1 cellular context compared by ENCODE assay signal in the genomic region with DNA sequence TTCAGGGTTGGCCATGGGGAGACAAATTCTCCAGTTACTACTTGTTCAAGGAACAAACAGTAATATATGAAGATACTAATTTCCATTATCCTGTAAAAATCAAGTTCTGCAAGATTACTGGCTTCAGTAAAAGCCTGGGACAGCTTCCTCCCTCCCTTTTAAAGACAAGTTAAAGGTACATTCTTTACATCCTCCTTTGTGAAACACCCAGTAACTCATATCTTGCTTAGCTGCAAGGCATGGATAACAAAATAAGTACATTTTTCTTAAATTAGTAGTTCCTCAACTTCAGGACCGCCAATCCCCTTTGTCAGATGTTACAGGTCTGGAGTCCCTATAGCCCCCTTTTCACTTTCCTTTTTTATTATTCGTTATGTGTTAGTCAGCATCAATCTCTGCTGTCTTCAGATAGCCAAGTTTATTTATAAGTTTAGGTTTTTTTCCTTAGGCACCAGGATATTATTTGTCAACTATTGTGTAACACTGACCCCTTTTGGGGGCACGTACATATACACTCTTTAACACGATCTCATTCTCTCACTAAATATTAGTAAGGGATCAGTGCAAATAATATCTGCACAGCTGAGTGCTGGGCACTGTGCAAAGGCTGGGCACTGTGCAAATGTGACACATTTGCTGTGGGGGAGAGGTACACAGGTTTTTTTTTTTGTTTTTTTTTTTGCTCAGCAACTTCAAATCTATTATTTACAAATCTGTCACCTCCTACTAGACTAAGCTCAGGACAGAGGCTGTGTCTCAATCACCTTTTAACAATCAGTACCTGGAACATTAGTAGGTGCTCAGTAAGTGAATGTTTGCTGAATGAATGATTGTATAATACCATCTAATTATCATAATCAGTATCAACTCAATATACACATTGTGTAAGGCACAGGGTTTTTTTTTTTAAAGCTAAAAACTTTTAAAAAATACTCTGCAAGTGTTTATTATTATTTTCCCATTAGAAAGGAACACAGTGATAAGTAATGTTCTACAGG.
TF ChIP-seq lines count a peak whose summit lies in the region.

No MANE protein-coding gene starts in this region.

TF ChIP-seq in SK-N-SH, 30 proteins besides CTCF, POLR2A, EP300 and RAD21:
- TF ChIP-seq RCOR1 (IDR thresholded peaks at IDR 0.05; ENCODE audit: low read length) (no peak), SMC3 (IDR thresholded peaks at IDR 0.05; ENCODE audit: low read depth, low read length) (no peak), EZH2phosphoT487 (IDR thresholded peaks at IDR 0.05; ENCODE audit: borderline replicate concordance, low read depth) (no peak), GABPA (IDR thresholded peaks at IDR 0.05; ENCODE audit: low read depth) (no peak), FOXM1 (IDR thresholded peaks at IDR 0.05; ENCODE audit: low read depth) (no peak), RXRA (IDR thresholded peaks at IDR 0.05; ENCODE audit: borderline replicate concordance, low read depth) (no peak), MXI1 (IDR thresholded peaks at IDR 0.05; ENCODE audit: low read depth, low read length) (no peak), FOXJ3 (CRISPR knock-in tag; IDR thresholded peaks at IDR 0.05) (no peak), TAF1 (IDR thresholded peaks at IDR 0.05; ENCODE audit: borderline replicate concordance, low read depth, low read length) (no peak), NFIC (IDR thresholded peaks at IDR 0.05; ENCODE audit: borderline replicate concordance) (no peak), CHD2 (IDR thresholded peaks at IDR 0.05; ENCODE audit: low read length, partially characterized antibody) (no peak), GATA2 (CRISPR knock-in tag; IDR thresholded peaks at IDR 0.05) (no peak), POLR2AphosphoS5 (IDR thresholded peaks at IDR 0.05; ENCODE audit: low read depth, low read length) (no peak)
- TF ChIP-seq, protein P1, sequence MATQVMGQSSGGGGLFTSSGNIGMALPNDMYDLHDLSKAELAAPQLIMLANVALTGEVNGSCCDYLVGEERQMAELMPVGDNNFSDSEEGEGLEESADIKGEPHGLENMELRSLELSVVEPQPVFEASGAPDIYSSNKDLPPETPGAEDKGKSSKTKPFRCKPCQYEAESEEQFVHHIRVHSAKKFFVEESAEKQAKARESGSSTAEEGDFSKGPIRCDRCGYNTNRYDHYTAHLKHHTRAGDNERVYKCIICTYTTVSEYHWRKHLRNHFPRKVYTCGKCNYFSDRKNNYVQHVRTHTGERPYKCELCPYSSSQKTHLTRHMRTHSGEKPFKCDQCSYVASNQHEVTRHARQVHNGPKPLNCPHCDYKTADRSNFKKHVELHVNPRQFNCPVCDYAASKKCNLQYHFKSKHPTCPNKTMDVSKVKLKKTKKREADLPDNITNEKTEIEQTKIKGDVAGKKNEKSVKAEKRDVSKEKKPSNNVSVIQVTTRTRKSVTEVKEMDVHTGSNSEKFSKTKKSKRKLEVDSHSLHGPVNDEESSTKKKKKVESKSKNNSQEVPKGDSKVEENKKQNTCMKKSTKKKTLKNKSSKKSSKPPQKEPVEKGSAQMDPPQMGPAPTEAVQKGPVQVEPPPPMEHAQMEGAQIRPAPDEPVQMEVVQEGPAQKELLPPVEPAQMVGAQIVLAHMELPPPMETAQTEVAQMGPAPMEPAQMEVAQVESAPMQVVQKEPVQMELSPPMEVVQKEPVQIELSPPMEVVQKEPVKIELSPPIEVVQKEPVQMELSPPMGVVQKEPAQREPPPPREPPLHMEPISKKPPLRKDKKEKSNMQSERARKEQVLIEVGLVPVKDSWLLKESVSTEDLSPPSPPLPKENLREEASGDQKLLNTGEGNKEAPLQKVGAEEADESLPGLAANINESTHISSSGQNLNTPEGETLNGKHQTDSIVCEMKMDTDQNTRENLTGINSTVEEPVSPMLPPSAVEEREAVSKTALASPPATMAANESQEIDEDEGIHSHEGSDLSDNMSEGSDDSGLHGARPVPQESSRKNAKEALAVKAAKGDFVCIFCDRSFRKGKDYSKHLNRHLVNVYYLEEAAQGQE (IDR thresholded peaks at IDR 0.05; ENCODE audit: low read depth, low read length), result no peak
- TF ChIP-seq, protein P2, sequence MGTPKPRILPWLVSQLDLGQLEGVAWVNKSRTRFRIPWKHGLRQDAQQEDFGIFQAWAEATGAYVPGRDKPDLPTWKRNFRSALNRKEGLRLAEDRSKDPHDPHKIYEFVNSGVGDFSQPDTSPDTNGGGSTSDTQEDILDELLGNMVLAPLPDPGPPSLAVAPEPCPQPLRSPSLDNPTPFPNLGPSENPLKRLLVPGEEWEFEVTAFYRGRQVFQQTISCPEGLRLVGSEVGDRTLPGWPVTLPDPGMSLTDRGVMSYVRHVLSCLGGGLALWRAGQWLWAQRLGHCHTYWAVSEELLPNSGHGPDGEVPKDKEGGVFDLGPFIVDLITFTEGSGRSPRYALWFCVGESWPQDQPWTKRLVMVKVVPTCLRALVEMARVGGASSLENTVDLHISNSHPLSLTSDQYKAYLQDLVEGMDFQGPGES (IDR thresholded peaks at IDR 0.05; ENCODE audit: low read depth, low read length), result no peak
- TF ChIP-seq, protein P3, sequence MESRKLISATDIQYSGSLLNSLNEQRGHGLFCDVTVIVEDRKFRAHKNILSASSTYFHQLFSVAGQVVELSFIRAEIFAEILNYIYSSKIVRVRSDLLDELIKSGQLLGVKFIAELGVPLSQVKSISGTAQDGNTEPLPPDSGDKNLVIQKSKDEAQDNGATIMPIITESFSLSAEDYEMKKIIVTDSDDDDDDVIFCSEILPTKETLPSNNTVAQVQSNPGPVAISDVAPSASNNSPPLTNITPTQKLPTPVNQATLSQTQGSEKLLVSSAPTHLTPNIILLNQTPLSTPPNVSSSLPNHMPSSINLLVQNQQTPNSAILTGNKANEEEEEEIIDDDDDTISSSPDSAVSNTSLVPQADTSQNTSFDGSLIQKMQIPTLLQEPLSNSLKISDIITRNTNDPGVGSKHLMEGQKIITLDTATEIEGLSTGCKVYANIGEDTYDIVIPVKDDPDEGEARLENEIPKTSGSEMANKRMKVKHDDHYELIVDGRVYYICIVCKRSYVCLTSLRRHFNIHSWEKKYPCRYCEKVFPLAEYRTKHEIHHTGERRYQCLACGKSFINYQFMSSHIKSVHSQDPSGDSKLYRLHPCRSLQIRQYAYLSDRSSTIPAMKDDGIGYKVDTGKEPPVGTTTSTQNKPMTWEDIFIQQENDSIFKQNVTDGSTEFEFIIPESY (IDR thresholded peaks at IDR 0.05; ENCODE audit: borderline replicate concordance, low read depth), result no peak
- TF ChIP-seq, protein P4, sequence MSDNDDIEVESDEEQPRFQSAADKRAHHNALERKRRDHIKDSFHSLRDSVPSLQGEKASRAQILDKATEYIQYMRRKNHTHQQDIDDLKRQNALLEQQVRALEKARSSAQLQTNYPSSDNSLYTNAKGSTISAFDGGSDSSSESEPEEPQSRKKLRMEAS (IDR thresholded peaks at IDR 0.05; ENCODE audit: low read depth), result no peak
- TF ChIP-seq, protein P5, sequence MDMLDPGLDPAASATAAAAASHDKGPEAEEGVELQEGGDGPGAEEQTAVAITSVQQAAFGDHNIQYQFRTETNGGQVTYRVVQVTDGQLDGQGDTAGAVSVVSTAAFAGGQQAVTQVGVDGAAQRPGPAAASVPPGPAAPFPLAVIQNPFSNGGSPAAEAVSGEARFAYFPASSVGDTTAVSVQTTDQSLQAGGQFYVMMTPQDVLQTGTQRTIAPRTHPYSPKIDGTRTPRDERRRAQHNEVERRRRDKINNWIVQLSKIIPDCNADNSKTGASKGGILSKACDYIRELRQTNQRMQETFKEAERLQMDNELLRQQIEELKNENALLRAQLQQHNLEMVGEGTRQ (IDR thresholded peaks at IDR 0.05; ENCODE audit: borderline replicate concordance, low read depth, low read length), result no peak
